In genomic region chr10:8595140-8595539, GRCh38 we compare ENCODE assay signal across 19 cellular contexts.
A peak's percentile ranks its signal among the peaks of the same experiment; 100 is the strongest.
DNase-seq lines count a peak whose midpoint lies in the region; ATAC-seq and TF ChIP-seq lines count a peak whose summit lies in the region.
"Had no signal": no experiment of that assay in that cellular context is flagged by ENCODE, and none has a peak within 500 bp of the region (broad histone marks: within the 10 kb centered on the region; RNA-seq: fewer than 3 reads in every experiment).

No MANE protein-coding gene starts in this region.

- no peaks in the 10 kb centered on the region for H3K36me3 Mint-ChIP-seq in mesothelial cell of epicardium
- H3K36me3 Mint-ChIP-seq in type B pancreatic cell = no peaks in the 10 kb centered on the region
- H3K36me3 Mint-ChIP-seq: CD4-positive, CD25-positive, alpha-beta regulatory T cell; CD8-positive, alpha-beta memory T cell had no signal

- H3K4me2 ChIP-seq in mammary epithelial cell (ENCODE audit: insufficient read depth, low read depth, low read length) = no peak overlapping the region
- H3K4me2 ChIP-seq: BLaER1 treated with 17β-estradiol and CSF1 and Interleukin-3, amounts not matched to agents 10 nM and 100 nM had no signal

- H2AFZ ChIP-seq in mammary epithelial cell (ENCODE audit: low read depth, low read length) = peak overlapping the region; percentile 87
- H2AFZ ChIP-seq: GM23248 had no signal

- BruUV-seq in mammary epithelial cell (replicated peaks; lab: Mats Ljungman, UMichigan) = no TSS peak

- H3K9ac ChIP-seq in mammary epithelial cell (ENCODE audit: insufficient read depth, low read length) = no peak overlapping the region
- H3K9ac ChIP-seq: BLaER1 treated with 17β-estradiol and CSF1 and Interleukin-3, amounts not matched to agents 10 nM and 100 nM; GM23248 had no signal

- WGBS in mammary epithelial cell (ENCODE audit: low coverage, missing lambda C conversion rate) = 37% methylated on average over 3 of the region's 3 CpGs

- in situ Hi-C loops in mammary epithelial cell (cut with MboI; ENCODE audit: low sequenced_read_pairs in 2 of 2) = loop anchor here in 1 of 2 donors (10.0 kb wide), 1 partner anchor 540 kb away; the partner anchor contains the start of gene GATA3

- no peak overlapping the region for H3K4me3 Mint-ChIP-seq in mesothelial cell of epicardium
- no peak overlapping the region for H3K4me3 Mint-ChIP-seq in type B pancreatic cell
- H3K4me3 Mint-ChIP-seq: B cell; CD4-positive, CD25-positive, alpha-beta regulatory T cell; CD8-positive, alpha-beta memory T cell had no signal

- CTCF ChIA-PET in mammary epithelial cell (lab: Charles Lee; ENCODE audit: low non-redundant PET) = no interaction called here

- H3K27ac Mint-ChIP-seq in mesothelial cell of epicardium (peak overlapping the region; percentile 37), type B pancreatic cell (peak overlapping the region; percentile 82)
- H3K27ac Mint-ChIP-seq: B cell; CD4-positive, CD25-positive, alpha-beta regulatory T cell; CD8-positive, alpha-beta memory T cell had no signal

- H3K4me1 ChIP-seq in mammary epithelial cell (ENCODE audit: insufficient read depth, low read length) (peaks cover 28% of the 10 kb centered on the region), upper lobe of right lung (no peaks in the 10 kb centered on the region)
- H3K4me1 ChIP-seq: BLaER1 treated with 17β-estradiol and CSF1 and Interleukin-3, amounts not matched to agents 10 nM and 100 nM; HAP-1 had no signal

- no peaks in the 10 kb centered on the region for H3K79me2 ChIP-seq in mammary epithelial cell (ENCODE audit: insufficient read depth, low read length)

- H3K9me3 ChIP-seq in mammary epithelial cell (replicated peaks; ENCODE audit: insufficient read depth, low read length) = no peaks in the 10 kb centered on the region
- H3K9me3 ChIP-seq in upper lobe of right lung = no peaks in the 10 kb centered on the region
- H3K9me3 ChIP-seq: BLaER1 treated with 17β-estradiol and CSF1 and Interleukin-3, amounts not matched to agents 10 nM and 100 nM; HAP-1 had no signal

- dilution Hi-C loops in mammary epithelial cell (cut with HindIII; ENCODE audit: low sequenced_read_pairs) = no loop called here

- intact Hi-C loops in mammary epithelial cell (cut with micrococcal nuclease) (loop anchor here (2.0 to 5.0 kb wide), 2 partner anchors 277 to 536 kb away; no protein-coding TSS in a partner anchor), upper lobe of right lung (cut with DNase I) (no loop called here)

- DNase-seq in mammary epithelial cell (no peak), mesothelial cell of epicardium (ENCODE audit: low spot score in 2 of 2, unreplicated experiment in 2 of 2) (no peak), type B pancreatic cell (ENCODE audit: extremely low spot score, unreplicated experiment) (no peak), upper lobe of right lung (no peak), globus pallidus (ENCODE audit: low spot score) (no peak), erythroblast (lab: John Stamatoyannopoulos, UW) (no peak)
- DNase-seq: CD4-positive, CD25-positive, alpha-beta regulatory T cell; CD8-positive, alpha-beta memory T cell; COR-L47; DMS 273 treated with DMSO at 0.1 percent for 48 hours; DMS53; DND-41; EL; GM23248 had no signal

- ATAC-seq in upper lobe of right lung = no peak
- ATAC-seq: GM12878 had no signal

- peaks cover 53% of the 10 kb centered on the region for H3K4me1 Mint-ChIP-seq in mesothelial cell of epicardium
- no peaks in the 10 kb centered on the region for H3K4me1 Mint-ChIP-seq in type B pancreatic cell (ENCODE audit: unreplicated experiment)
- H3K4me1 Mint-ChIP-seq: B cell; CD4-positive, CD25-positive, alpha-beta regulatory T cell; CD8-positive, alpha-beta memory T cell had no signal

- H3K9me3 Mint-ChIP-seq in mesothelial cell of epicardium (no peaks in the 10 kb centered on the region), type B pancreatic cell (peaks cover 6% of the 10 kb centered on the region)
- H3K9me3 Mint-ChIP-seq: CD4-positive, CD25-positive, alpha-beta regulatory T cell; CD8-positive, alpha-beta memory T cell had no signal

- H3K36me3 ChIP-seq in mammary epithelial cell (ENCODE audit: insufficient read depth, low read length) (no peaks in the 10 kb centered on the region), upper lobe of right lung (no peaks in the 10 kb centered on the region)
- H3K36me3 ChIP-seq: BLaER1 treated with 17β-estradiol and CSF1 and Interleukin-3, amounts not matched to agents 10 nM and 100 nM; HAP-1 had no signal

- TF ChIP-seq CTCF in 22Rv1 (IDR thresholded peaks at IDR 0.05) (no peak), mammary epithelial cell (conservative IDR thresholded peaks at IDR 0.05 in 1 of 2, IDR thresholded peaks at IDR 0.05 in 1 of 2; ENCODE audit: extremely low read depth in 1 of 2, insufficient read depth in 1 of 2, low read depth in 1 of 2, low read length in 2 of 2) (no peak), mesothelial cell of epicardium (IDR thresholded peaks at IDR 0.05; ENCODE audit: unreplicated experiment) (no peak), type B pancreatic cell (conservative IDR thresholded peaks at IDR 0.05) (no peak), upper lobe of right lung (IDR thresholded peaks at IDR 0.05) (no peak)

- no peaks in the 10 kb centered on the region for H4K20me1 ChIP-seq in mammary epithelial cell (ENCODE audit: insufficient read depth, low read length)
- H4K20me1 ChIP-seq: BLaER1 treated with 17β-estradiol and CSF1 and Interleukin-3, amounts not matched to agents 10 nM and 100 nM had no signal

- H3K27ac ChIP-seq in 22Rv1 (peak overlapping the region; percentile 63), mammary epithelial cell (ENCODE audit: insufficient read depth, low read depth, low read length) (peak overlapping the region; percentile 78), upper lobe of right lung (no peak overlapping the region)
- H3K27ac ChIP-seq: BLaER1 treated with 17β-estradiol and CSF1 and Interleukin-3, amounts not matched to agents 10 nM and 100 nM; GM23248 had no signal

- no peak for TF ChIP-seq POLR2A in erythroblast (IDR thresholded peaks at IDR 0.05; ENCODE audit: low read length)

- no peaks in the 10 kb centered on the region for H3K27me3 ChIP-seq in mammary epithelial cell (ENCODE audit: insufficient read depth, low read length)
- no peaks in the 10 kb centered on the region for H3K27me3 ChIP-seq in upper lobe of right lung
- H3K27me3 ChIP-seq: BLaER1 treated with 17β-estradiol and CSF1 and Interleukin-3, amounts not matched to agents 10 nM and 100 nM had no signal

- H3K27me3 Mint-ChIP-seq in mesothelial cell of epicardium (ENCODE audit: low read depth) (no peaks in the 10 kb centered on the region), type B pancreatic cell (no peaks in the 10 kb centered on the region)
- H3K27me3 Mint-ChIP-seq: B cell had no signal

- H3K4me3 ChIP-seq in mammary epithelial cell (replicated peaks in 1 of 3; ENCODE audit: insufficient read depth in 1 of 3, low read depth in 2 of 3, low read length in 3 of 3) = no peak overlapping the region
- no peak overlapping the region for H3K4me3 ChIP-seq in upper lobe of right lung
- H3K4me3 ChIP-seq: BLaER1 treated with 17β-estradiol and CSF1 and Interleukin-3, amounts not matched to agents 10 nM and 100 nM; GM12878; GM23248; HAP-1 had no signal
